10 cellular contexts compared by ENCODE assay signal in genomic region chr5:96699186-96699820, GRCh38. TPM values are rescaled to one million over a fixed set of nuclear protein-coding genes. Genes with fewer than 3 reads are reported as not detected.
DNase-seq lines count a peak whose midpoint lies in the region; TF ChIP-seq lines count a peak whose summit lies in the region.
"Had no signal": no experiment of that assay in that cellular context is flagged by ENCODE, and none has a peak within 500 bp of the region (broad histone marks: within the 10 kb centered on the region; RNA-seq: fewer than 3 reads in every experiment).

No MANE protein-coding gene starts in this region.

- H3K23me2 ChIP-seq in H9 (ENCODE audit: insufficient read length, low read depth, low read length, poor library complexity, severe bottlenecking), result peaks cover 7% of the 10 kb centered on the region

- H3K79me1 ChIP-seq in H9 (ENCODE audit: insufficient read depth, low read depth, low read length, poor library complexity, severe bottlenecking), result no peaks in the 10 kb centered on the region

- H4K91ac ChIP-seq in H9 (ENCODE audit: insufficient read length, low read depth, low read length), result no peak overlapping the region

- H3K27ac ChIP-seq in H9 (ENCODE audit: insufficient read length, low read depth, low read length) (no peak overlapping the region), ascending aorta (peak overlapping the region; percentile 66 to 90)

- H3K4me3 ChIP-seq in ascending aorta, result no peak overlapping the region

- no peak overlapping the region for H3K4ac ChIP-seq in H9 (ENCODE audit: low read depth, low read length)

- peak; percentile 48 for DNase-seq in H9
- no peak for DNase-seq in ascending aorta (ENCODE audit: low spot score in 2 of 2)
- DNase-seq in immature natural killer cell, result no peak
- peak; percentile 58 for DNase-seq in superior temporal gyrus (ENCODE audit: extremely low spot score)
- DNase-seq in GM20000 (ENCODE audit: low spot score), result no peak
- no peak for DNase-seq in SIG-M5 (lab: John Stamatoyannopoulos, UW)
- no peak for DNase-seq in NCI-H2227 (lab: John Stamatoyannopoulos, UW; ENCODE audit: unreplicated experiment)
- DNase-seq: activated naive CD4-positive, alpha-beta T cell treated with Interleukin-2 at 50 U/mL for 16 hours; NCI-H82 had no signal

- intact Hi-C loops in ascending aorta (cut with DNase I), result no loop called here

- H3K27me3 Mint-ChIP-seq in H9 (ENCODE audit: low read depth) (peaks cover 11% of the 10 kb centered on the region), immature natural killer cell (ENCODE audit: low read depth in 3 of 3) (peaks cover 0 to 3% (median 0%) of the 10 kb centered on the region in 3 donors)

- H3K23ac ChIP-seq in H9 (ENCODE audit: insufficient read length, low read depth, low read length), result no peak overlapping the region

- H3T11ph ChIP-seq in H9 (ENCODE audit: low read length), result no peak overlapping the region

- H3K4me2 ChIP-seq in H9 (ENCODE audit: insufficient read depth, insufficient read length, low read length), result peak overlapping the region; percentile 13

- no peak overlapping the region for H3K18ac ChIP-seq in H9 (ENCODE audit: insufficient read length, low read depth, low read length)

- H3K4me3 Mint-ChIP-seq in H9, result no peak overlapping the region
- H3K4me3 Mint-ChIP-seq in immature natural killer cell, result no peak overlapping the region
- H3K4me3 Mint-ChIP-seq: mesothelial cell of epicardium had no signal

- no peak overlapping the region for H2AK5ac ChIP-seq in H9 (ENCODE audit: insufficient read length, low read length)

- H2BK5ac ChIP-seq in H9 (ENCODE audit: insufficient read length, low read length), result no peak overlapping the region

- H3K14ac ChIP-seq in H9 (ENCODE audit: insufficient read depth, low read length), result no peak overlapping the region

- H3K4me1 ChIP-seq in H9 (ENCODE audit: insufficient read depth, low read length) (peaks cover 3% of the 10 kb centered on the region; the same call in 1 of the 2 replicates), ascending aorta (peaks cover 0 to 21% of the 10 kb centered on the region in 2 donors)

- no peaks in the 10 kb centered on the region for H4K20me1 ChIP-seq in H9 (ENCODE audit: control insufficient read depth, insufficient read depth, insufficient read length)

- TF ChIP-seq CTCF in H9 (conservative IDR thresholded peaks at IDR 0.05), result no peak
- no peak for TF ChIP-seq CTCF in ascending aorta (IDR thresholded peaks at IDR 0.05)
- no peak for TF ChIP-seq CTCF in GM20000 (IDR thresholded peaks at IDR 0.05; ENCODE audit: extremely low read depth, missing control alignments)

- no peak overlapping the region for H2AFZ ChIP-seq in H9 (ENCODE audit: low read length)

- no peak overlapping the region for H4K5ac ChIP-seq in H9 (ENCODE audit: insufficient read length, low read depth, low read length)

- whole genome bisulfite sequencing in H9 (ENCODE audit: extremely low coverage, insufficient read length, low lambda C conversion rate), result no CpG with 5 or more reads among the region's 3 CpGs

- H2BK15ac ChIP-seq in H9 (ENCODE audit: low read depth, low read length), result no peak overlapping the region

- no peak overlapping the region for H2BK20ac ChIP-seq in H9 (ENCODE audit: low read depth, low read length, poor library complexity, severe bottlenecking)

- H3K36me3 ChIP-seq in ascending aorta, result peaks cover 8% of the 10 kb centered on the region in 2 donors

- no peak overlapping the region for H2BK120ac ChIP-seq in H9 (ENCODE audit: low read depth, low read length, poor library complexity, severe bottlenecking)

- no peak overlapping the region for H2BK12ac ChIP-seq in H9 (ENCODE audit: insufficient read length, low read depth, low read length)

- H4K8ac ChIP-seq in H9 (replicated peaks; ENCODE audit: insufficient read length, low read depth, low read length), result no peak overlapping the region

- H3K79me2 ChIP-seq in H9 (ENCODE audit: insufficient read depth, low read length), result no peaks in the 10 kb centered on the region

- H3K9me3 Mint-ChIP-seq in H9 (no peaks in the 10 kb centered on the region), immature natural killer cell (no peaks in the 10 kb centered on the region)
- H3K9me3 Mint-ChIP-seq: mesothelial cell of epicardium had no signal

- no peaks in the 10 kb centered on the region for H3K9me3 ChIP-seq in H9 (ENCODE audit: control insufficient read depth, low read depth, low read length)
- H3K9me3 ChIP-seq in ascending aorta, result no peaks in the 10 kb centered on the region

- no peak overlapping the region for H3K9ac ChIP-seq in H9 (ENCODE audit: extremely low read depth, insufficient read length, low read length)

- H3K56ac ChIP-seq in H9 (ENCODE audit: insufficient read length, low read depth, low read length), result no peak overlapping the region

- H3K4me1 Mint-ChIP-seq in H9, result peaks cover 18 to 23% of the 10 kb centered on the region in 2 experiments
- H3K4me1 Mint-ChIP-seq in immature natural killer cell, result peaks cover 29 to 45% of the 10 kb centered on the region in 2 donors

- H3K27ac Mint-ChIP-seq in H9 (no peak overlapping the region; a peak in 1 of 7 replicates), immature natural killer cell (peak overlapping the region; percentile 5 to 90 (median 59))

- H3K36me3 Mint-ChIP-seq in H9 (ENCODE audit: insufficient read depth in 1 of 3, low read depth in 3 of 3) (no peaks in the 10 kb centered on the region), immature natural killer cell (peaks cover 4 to 17% (median 10%) of the 10 kb centered on the region in 3 donors)

- no peaks in the 10 kb centered on the region for H3K27me3 ChIP-seq in H9 (ENCODE audit: insufficient read depth, low read length)
- H3K27me3 ChIP-seq in ascending aorta, result no peaks in the 10 kb centered on the region

RNA-seq across cellular contexts. Expression of gene CAST, which starts 37.1 kb away (rescaled TPM):
- total RNA-seq in H9 (2021) (50.3 and 52.3 TPM in 2 replicates), ascending aorta (266 TPM)
- polyA plus RNA-seq in immature natural killer cell, result 100 to 1,000 TPM in 1 of 3 donors, 10 to 100 TPM in 2; 24.0 to 133 (median 59.9) TPM

Comparison
In these comparisons a context has a peak if more than half of its experiments do, and no peak if none do; other contexts are left out.
1. DNase-seq: peak in H9 (single experiment) and superior temporal gyrus (single experiment); none in ascending aorta (0 of 2), immature natural killer cell (0 of 3), GM20000 (single experiment), SIG-M5 (single experiment) and NCI-H2227 (single experiment).
2. H3K27ac Mint-ChIP-seq: peak in immature natural killer cell (6 of 6); none in H9 (0 of 3).